10 cellular contexts compared by ENCODE assay signal in genomic region chr11:96114178-96115070, GRCh38.
DNase-seq lines count a peak whose midpoint lies in the region; ATAC-seq and TF ChIP-seq lines count a peak whose summit lies in the region.
"Had no signal": no experiment of that assay in that cellular context is flagged by ENCODE, and none has a peak within 500 bp of the region (broad histone marks: within the 10 kb centered on the region; RNA-seq: fewer than 3 reads in every experiment).

No MANE protein-coding gene starts in this region.

- H3K4me3 ChIP-seq in PC-9 (no peak overlapping the region), aorta (ENCODE audit: low read length in 2 of 2) (no peak overlapping the region)

- H3K27me3 ChIP-seq in PC-9 (ENCODE audit: insufficient read depth, low read depth) (no peaks in the 10 kb centered on the region), aorta (ENCODE audit: control insufficient read depth in 1 of 2, insufficient read depth in 2 of 2, low read length in 1 of 2) (no peaks in the 10 kb centered on the region)

- H3K4me3 Mint-ChIP-seq in natural killer cell treated with Interleukin-12 subunit alpha and Interleukin-12 subunit beta and Interleukin-15 and Interleukin-18, amount 100 ng/mL, for 72 hours: peak overlapping the region; percentile 3
- no peak overlapping the region for H3K4me3 Mint-ChIP-seq in natural killer cell
- H3K4me3 Mint-ChIP-seq in memory B cell: no peak overlapping the region

- H3K9me2 ChIP-seq in PC-9 (ENCODE audit: insufficient read depth): no peaks in the 10 kb centered on the region

- POLR2A ChIA-PET in PC-9 (lab: Charles Lee; ENCODE audit: unreplicated experiment): interaction anchor here (0.7 kb wide), 1 partner anchor 71 kb away, joined by 4 read pairs; no protein-coding TSS in a partner anchor

- H4K20me1 ChIP-seq in PC-9 (ENCODE audit: insufficient read depth): no peaks in the 10 kb centered on the region

- peaks cover 24% of the 10 kb centered on the region for H3K36me3 ChIP-seq in PC-9 (ENCODE audit: low read depth)
- no peaks in the 10 kb centered on the region for H3K36me3 ChIP-seq in aorta (ENCODE audit: control insufficient read depth in 1 of 2, insufficient read depth in 2 of 2, low read length in 1 of 2)

- H3K27me3 Mint-ChIP-seq in natural killer cell treated with Interleukin-12 subunit alpha and Interleukin-12 subunit beta and Interleukin-15 and Interleukin-18, amount 100 ng/mL, for 72 hours: no peaks in the 10 kb centered on the region
- H3K27me3 Mint-ChIP-seq in natural killer cell (ENCODE audit: low read depth in 2 of 2): no peaks in the 10 kb centered on the region
- no peaks in the 10 kb centered on the region for H3K27me3 Mint-ChIP-seq in memory B cell

- no peaks in the 10 kb centered on the region for H3K9me3 Mint-ChIP-seq in natural killer cell treated with Interleukin-12 subunit alpha and Interleukin-12 subunit beta and Interleukin-15 and Interleukin-18, amount 100 ng/mL, for 72 hours
- no peaks in the 10 kb centered on the region for H3K9me3 Mint-ChIP-seq in natural killer cell
- no peaks in the 10 kb centered on the region for H3K9me3 Mint-ChIP-seq in memory B cell

- CTCF ChIA-PET in PC-9 (lab: Charles Lee): interaction anchor here (0.6 kb wide), 1 partner anchor 189 kb away, joined by 4 read pairs; no protein-coding TSS in a partner anchor

- intact Hi-C loops in natural killer cell (cut with micrococcal nuclease) (no loop called here), PC-9 (cut with micrococcal nuclease; ENCODE audit: unreplicated experiment) (no loop called here), aorta (cut with DNase I) (no loop called here)

- peaks cover 9% of the 10 kb centered on the region for H3K36me3 Mint-ChIP-seq in natural killer cell treated with Interleukin-12 subunit alpha and Interleukin-12 subunit beta and Interleukin-15 and Interleukin-18, amount 100 ng/mL, for 72 hours
- no peaks in the 10 kb centered on the region for H3K36me3 Mint-ChIP-seq in natural killer cell
- peaks cover 13% of the 10 kb centered on the region for H3K36me3 Mint-ChIP-seq in memory B cell

- ATAC-seq in natural killer cell treated with Interleukin-12 subunit alpha and Interleukin-12 subunit beta and Interleukin-15 and Interleukin-18, amount 100 ng/mL, for 72 hours: no peak
- ATAC-seq in natural killer cell: no peak
- no peak for ATAC-seq in memory B cell (ENCODE audit: low read depth)
- peak; percentile 49 for ATAC-seq in aorta (ENCODE audit: low FRiP score)
- no peak for ATAC-seq in GM21381 (IDR thresholded peaks at IDR 0.05; ENCODE audit: unreplicated experiment)
- ATAC-seq in GM19035 (IDR thresholded peaks at IDR 0.05; ENCODE audit: unreplicated experiment): no peak

- TF ChIP-seq CTCF in natural killer cell (IDR thresholded peaks at IDR 0.05): no peak
- no peak for TF ChIP-seq CTCF in PC-9 (conservative IDR thresholded peaks at IDR 0.05)

- peaks cover 16% of the 10 kb centered on the region; the same call in 1 of the 2 replicates for H3K79me2 ChIP-seq in PC-9 (ENCODE audit: low read depth)

- H3K9me3 ChIP-seq in PC-9 (ENCODE audit: insufficient read depth, low read depth): no peaks in the 10 kb centered on the region
- no peaks in the 10 kb centered on the region for H3K9me3 ChIP-seq in aorta (ENCODE audit: control insufficient read depth, low read length)

- H3K4me2 ChIP-seq in PC-9: 0 out of 2 replicates have a peak overlapping the region, but pooled peaks have one; percentile 1

- BruUV-seq in PC-9 (replicated peaks; lab: Mats Ljungman, UMichigan): no TSS peak

- WGBS in aorta, 2 donors: 78 to 79% methylated on average over 5 of the region's 5 CpGs

- H3K27ac Mint-ChIP-seq in natural killer cell treated with Interleukin-12 subunit alpha and Interleukin-12 subunit beta and Interleukin-15 and Interleukin-18, amount 100 ng/mL, for 72 hours: peak overlapping the region in 1 of 2 donors; percentile 84
- H3K27ac Mint-ChIP-seq in natural killer cell (no peak overlapping the region), memory B cell (peak overlapping the region; percentile 60)

- H3K27ac ChIP-seq in PC-9: peak overlapping the region; percentile 38
- H3K27ac ChIP-seq in aorta (ENCODE audit: low read depth in 1 of 2, low read length in 2 of 2): peak overlapping the region in 1 of 2 donors; percentile 85

- H2AFZ ChIP-seq in PC-9: no peak overlapping the region

- H3K4me1 Mint-ChIP-seq in natural killer cell treated with Interleukin-12 subunit alpha and Interleukin-12 subunit beta and Interleukin-15 and Interleukin-18, amount 100 ng/mL, for 72 hours (ENCODE audit: low read depth in 2 of 2): peaks cover 33 to 36% of the 10 kb centered on the region in 2 donors
- peaks cover 12 to 22% of the 10 kb centered on the region in 2 donors for H3K4me1 Mint-ChIP-seq in natural killer cell
- H3K4me1 Mint-ChIP-seq in memory B cell: peaks cover 16% of the 10 kb centered on the region

- H3F3A ChIP-seq in PC-9 (ENCODE audit: insufficient read depth, low read depth): no peaks in the 10 kb centered on the region; the same call in 1 of the 2 replicates

- H3K4me1 ChIP-seq in PC-9 (replicated peaks; ENCODE audit: insufficient read depth): peaks cover 10% of the 10 kb centered on the region; the same call in 1 of the 2 replicates
- H3K4me1 ChIP-seq in aorta (ENCODE audit: control insufficient read depth in 1 of 2, insufficient read depth in 2 of 2, low read length in 2 of 2): peaks cover 0 to 12% of the 10 kb centered on the region in 2 donors

- DNase-seq in natural killer cell treated with Interleukin-12 subunit alpha and Interleukin-12 subunit beta and Interleukin-15 and Interleukin-18, amount 100 ng/mL, for 72 hours (ENCODE audit: low spot score): no peak
- DNase-seq in natural killer cell: no peak
- peak in 1 of 2 experiments; percentile 14 for DNase-seq in PC-9
- DNase-seq in memory B cell (ENCODE audit: low spot score in 2 of 2): no peak
- no peak for DNase-seq in aorta
- DNase-seq in stimulated activated CD4-positive, alpha-beta T cell treated with anti-CD3 and anti-CD28 coated beads, Interleukin-4, amount 100 ng/mL, for 1 hour: no peak
- DNase-seq: COR-L47; effector CD8-positive, alpha-beta T cell had no signal
